8 cellular contexts compared by ENCODE assay signal in the genomic region with DNA sequence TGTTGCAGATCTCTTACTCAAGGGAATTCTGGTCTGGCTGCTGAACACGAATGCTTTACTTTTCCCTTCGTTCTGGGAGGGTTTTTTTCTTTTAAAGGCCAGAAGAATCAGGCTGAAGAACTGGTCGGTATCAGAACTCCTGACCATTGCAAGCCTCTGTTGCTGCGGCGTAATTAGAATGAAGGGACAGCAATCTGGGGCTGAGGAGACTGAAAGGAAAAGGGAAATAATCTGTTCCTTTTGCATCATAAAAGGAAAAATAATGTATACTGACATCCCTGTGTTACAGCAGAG.
A peak's percentile ranks its signal among the peaks of the same experiment; 100 is the strongest.
DNase-seq lines count a peak whose midpoint lies in the region; ATAC-seq and TF ChIP-seq lines count a peak whose summit lies in the region.

No MANE protein-coding gene starts in this region.

- no peak overlapping the region for H3K9ac ChIP-seq in parathyroid adenoma

- no peaks in the 10 kb centered on the region for H3K27me3 ChIP-seq in RWPE2 (ENCODE audit: insufficient read depth, poor library complexity, severe bottlenecking)
- H3K27me3 ChIP-seq in parathyroid adenoma (ENCODE audit: control insufficient read depth, insufficient read depth, low read length) = no peaks in the 10 kb centered on the region

- DNase-seq in RWPE2 (ENCODE audit: low spot score) = no peak
- DNase-seq in fibroblast of mammary gland (ENCODE audit: low read depth) = peak; percentile 30
- DNase-seq in amygdala (lab: John Stamatoyannopoulos, UW) = no peak
- no peak for DNase-seq in HCEC 1CT
- no peak for DNase-seq in GM10266 (ENCODE audit: extremely low spot score)

- H3K4me2 ChIP-seq in parathyroid adenoma (ENCODE audit: low read length) = peak overlapping the region; percentile 56

- ATAC-seq in RWPE2 (ENCODE audit: low read depth) = no peak; the same call in 1 of the 3 replicates
- no peak for ATAC-seq in HG03039 (IDR thresholded peaks at IDR 0.05; ENCODE audit: unreplicated experiment)

- H3K79me2 ChIP-seq in parathyroid adenoma = peaks cover 14% of the 10 kb centered on the region

- H3K4me1 ChIP-seq in RWPE2 (ENCODE audit: insufficient read depth, poor library complexity, severe bottlenecking) (peaks cover 6% of the 10 kb centered on the region), parathyroid adenoma (peaks cover 5% of the 10 kb centered on the region)

- no peak for TF ChIP-seq CTCF in RWPE2 (IDR thresholded peaks at IDR 0.05; ENCODE audit: poor library complexity, severe bottlenecking)
- TF ChIP-seq CTCF in fibroblast of mammary gland (conservative IDR thresholded peaks at IDR 0.05; ENCODE audit: control insufficient read depth, insufficient read depth, low read depth, low read length) = no peak
- TF ChIP-seq CTCF in parathyroid adenoma (IDR thresholded peaks at IDR 0.05) = no peak
- TF ChIP-seq CTCF in GM10266 (IDR thresholded peaks at IDR 0.05; ENCODE audit: control insufficient read depth, insufficient read depth, low read depth, missing control alignments) = no peak

- H3K36me3 ChIP-seq in RWPE2 (ENCODE audit: low read depth) (peaks cover 14% of the 10 kb centered on the region), parathyroid adenoma (ENCODE audit: control insufficient read depth, insufficient read depth, low read length) (no peaks in the 10 kb centered on the region)

- H3K27ac ChIP-seq in RWPE2 (ENCODE audit: poor library complexity, severe bottlenecking) (peak overlapping the region; percentile 72), parathyroid adenoma (peak overlapping the region; percentile 74)

- H3K4me3 ChIP-seq in GM08714 (ENCODE audit: low read length) (peak overlapping the region; percentile 98), RWPE2 (ENCODE audit: severe bottlenecking) (peak overlapping the region; percentile 58), fibroblast of mammary gland (ENCODE audit: control insufficient read depth, low read depth, low read length) (peak overlapping the region; percentile 84), parathyroid adenoma (ENCODE audit: low read depth, low read length) (peak overlapping the region; percentile 65)

- peak overlapping the region; percentile 76 for H2AFZ ChIP-seq in parathyroid adenoma

- H3K9me3 ChIP-seq in RWPE2 (ENCODE audit: severe bottlenecking) (no peaks in the 10 kb centered on the region), parathyroid adenoma (ENCODE audit: control insufficient read depth, low read length) (no peaks in the 10 kb centered on the region)
